In genomic region chr4:125003840-125004239, GRCh38 we compare ENCODE assay signal across 25 cellular contexts.
"Had no signal": no experiment of that assay in that cellular context is flagged by ENCODE, and none has a peak within 500 bp of the region (broad histone marks: within the 10 kb centered on the region; RNA-seq: fewer than 3 reads in every experiment).

No MANE protein-coding gene starts in this region.

- ATAC-seq: HepG2, K562, Panc1, PC-3 had no signal

- H3K9ac ChIP-seq: KMS-11, SK-N-SH had no signal

- H3K27ac ChIP-seq: KMS-11, RWPE1 had no signal

- DNase-seq: IMR-90; Kasumi-1; MM.1S; NCI-H1092 treated with DMSO at 0.1 percent for 48 hours; NCI-H1436; NCI-H187; NCI-H2029; NCI-H2081 treated with DMSO at 0.1 percent for 48 hours; NCI-H2171; NCI-H226; NCI-H446; NCI-H510A; NCI-H524 treated with DMSO at 0.1 percent for 48 hours; NCI-H69; NCI-H774; NK-92 treated with Interleukin-12 subunit alpha and Interleukin-12 subunit beta, amount 100 ng/mL, for 24 hours; PC-3; SHP77; SK-N-SH; SW 1271 had no signal

- H3K4me2 ChIP-seq: KMS-11, SK-N-SH had no signal

- H3K4me3 ChIP-seq: K562 had no signal

- H3K9me3 ChIP-seq: SK-N-SH had no signal

- H3K9me2 ChIP-seq: SK-N-SH had no signal
